Comparison of ENCODE assay signal across 10 cellular contexts in genomic region chr19:54248016-54248601, GRCh38. TPM values are rescaled to one million over a fixed set of nuclear protein-coding genes. Genes with fewer than 3 reads are reported as not detected.
DNase-seq lines count a peak whose midpoint lies in the region; ATAC-seq lines count a peak whose summit lies in the region.
"Had no signal": no experiment of that assay in that cellular context is flagged by ENCODE, and none has a peak within 500 bp of the region (broad histone marks: within the 10 kb centered on the region; RNA-seq: fewer than 3 reads in every experiment).

No MANE protein-coding gene starts in this region.

- in situ Hi-C loops in ACHN (cut with HindIII; ENCODE audit: low pct_ligation_motif_present, low pct_unique_long_range_greater_than_20kb, low sequenced_read_pairs), result no loop called here

- peak; percentile 20 for ATAC-seq in left colon
- ATAC-seq in stimulated activated naive CD8-positive, alpha-beta T cell treated with anti-CD3 and anti-CD28 coated beads, Interleukin-15, Interleukin-2, amounts not matched to agents 100 U/mL and 50 U/mL, for 24 hours, result peak; percentile 88

- DNase-seq in SIG-M5 treated with dmso at 0.1 percent for 504 hours (lab: John Stamatoyannopoulos, UW; ENCODE audit: unreplicated experiment) (peak; percentile 86), SIG-M5 (lab: John Stamatoyannopoulos, UW) (no peak), left colon (no peak), NCI-H146 treated with DMSO at 0.1 percent for 48 hours (lab: John Stamatoyannopoulos, UW; ENCODE audit: unreplicated experiment) (no peak), ACHN (no peak)
- DNase-seq in activated CD8-positive, alpha-beta memory T cell treated with anti-CD3 and anti-CD28 coated beads, Interleukin-2, amount 50 U/mL, for 48 hours, result peak; percentile 70
- peak; percentile 36 for DNase-seq in stimulated activated naive CD8-positive, alpha-beta T cell treated with anti-CD3 and anti-CD28 coated beads, Interleukin-15, Interleukin-2, amounts not matched to agents 100 U/mL and 50 U/mL, for 24 hours
- no peak for DNase-seq in central memory CD4-positive, alpha-beta T cell
- DNase-seq: NCI-H524 treated with DMSO at 0.1 percent for 48 hours had no signal

- intact Hi-C loops in left colon (cut with DNase I, micrococcal nuclease), result no loop called here

RNA-seq across cellular contexts. Expression of gene LILRA6, which starts 5.5 kb away (rescaled TPM):
- total RNA-seq in left colon, result 1 to 10 TPM in 1 of 2 donors, under 1 TPM in 1; 0.55 to 1.1 TPM

RNA-seq across cellular contexts. Expression of gene LILRB5, which starts 9.0 kb away (rescaled TPM):
- total RNA-seq in left colon, result 10 to 100 TPM in 1 of 2 donors, 1 to 10 TPM in 1; 4.8 to 10.9 TPM
- total RNA-seq: cardiac muscle cell had no signal

RNA-seq across cellular contexts. Expression of gene LILRB3, which starts 25.3 kb away (rescaled TPM):
- total RNA-seq in left colon, result 1 to 10 TPM; 2.0 to 3.5 TPM

RNA-seq across cellular contexts. Expression of gene LILRB2, which starts 32.8 kb away (rescaled TPM):
- total RNA-seq in left colon, result 1 to 10 TPM in 1 of 2 donors, under 1 TPM in 1; 0.98 to 3.2 TPM
- total RNA-seq: cardiac muscle cell had no signal

RNA-seq across cellular contexts. Expression of gene RPS9, which starts 47.5 kb away (rescaled TPM):
- 1,000 to 10,000 TPM in 1 of 2 donors, 100 to 1,000 TPM in 1; 962 to 1,034 TPM for total RNA-seq in left colon

Comparison
In these comparisons a context has a peak if more than half of its experiments do, and no peak if none do; other contexts are left out.
1. DNase-seq: peak in SIG-M5 treated with dmso at 0.1 percent for 504 hours (single experiment), activated CD8-positive, alpha-beta memory T cell treated with anti-CD3 and anti-CD28 coated beads, Interleukin-2, amount 50 U/mL, for 48 hours (single experiment) and stimulated activated naive CD8-positive, alpha-beta T cell treated with anti-CD3 and anti-CD28 coated beads, Interleukin-15, Interleukin-2, amounts not matched to agents 100 U/mL and 50 U/mL, for 24 hours (single experiment); none in SIG-M5 (single experiment), left colon (0 of 2), NCI-H146 treated with DMSO at 0.1 percent for 48 hours (single experiment), ACHN (single experiment) and central memory CD4-positive, alpha-beta T cell (single experiment).